ENCODE assay signal across 28 cellular contexts in the genomic region with DNA sequence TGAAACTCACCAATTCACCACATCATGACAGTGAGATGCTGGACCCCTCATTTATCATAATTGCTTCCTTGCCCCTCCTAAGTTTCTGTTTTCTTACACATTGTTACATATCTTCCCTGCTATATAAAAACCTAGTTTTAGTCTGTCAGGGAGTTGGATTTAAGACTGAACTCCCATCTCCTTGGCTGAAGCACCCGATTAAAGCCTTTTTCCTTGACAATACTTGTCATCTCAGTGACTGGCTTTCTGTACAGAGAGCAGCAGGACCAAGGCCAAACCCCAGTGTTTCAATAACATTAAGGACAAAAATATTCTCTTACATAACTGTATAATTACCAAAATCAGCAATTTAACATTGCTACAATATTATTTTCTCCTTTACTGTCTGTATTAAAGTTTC.
"Had no signal": no experiment of that assay in that cellular context is flagged by ENCODE, and none has a peak within 500 bp of the region (broad histone marks: within the 10 kb centered on the region; RNA-seq: fewer than 3 reads in every experiment).

No MANE protein-coding gene starts in this region.

- DNase-seq: colonic mucosa; cortex of kidney; dermis blood vessel endothelial cell; dorsolateral prefrontal cortex; effector CD4-positive, alpha-beta T cell; effector CD8-positive, alpha-beta T cell; effector memory CD4-positive, alpha-beta T cell; effector memory CD8-positive, alpha-beta T cell; endodermal cell; erythroblast; esophagus squamous epithelium; foreskin fibroblast; foreskin keratinocyte; foreskin melanocyte; gastrocnemius medialis; glutamatergic neuron; head of caudate nucleus; heart left ventricle; heart right ventricle had no signal

- FAIRE-seq: colon, endometrium, endothelial cell of umbilical vein, frontal cortex had no signal

- H3K27ac ChIP-seq: colonic mucosa, coronary artery, dorsolateral prefrontal cortex, epithelial cell of prostate, esophagus muscularis mucosa, esophagus squamous epithelium, foreskin keratinocyte, gastrocnemius medialis, gastroesophageal sphincter, heart left ventricle, heart right ventricle had no signal

- ATAC-seq: effector memory CD8-positive, alpha-beta T cell; esophagus mucosa; foreskin keratinocyte; gastrocnemius medialis; gastroesophageal sphincter; heart left ventricle; heart right ventricle had no signal

- H3K36me3 ChIP-seq: colonic mucosa, esophagus muscularis mucosa, esophagus squamous epithelium, gastrocnemius medialis, gastroesophageal sphincter, heart left ventricle, heart right ventricle had no signal

- H3K4me3 ChIP-seq: colonic mucosa, coronary artery, dorsolateral prefrontal cortex, esophagus muscularis mucosa, esophagus squamous epithelium, gastrocnemius medialis, gastroesophageal sphincter, heart left ventricle, heart right ventricle had no signal

- H3K27me3 ChIP-seq: colonic mucosa, dorsolateral prefrontal cortex, esophagus muscularis mucosa, esophagus squamous epithelium, foreskin keratinocyte, gastrocnemius medialis, gastroesophageal sphincter, heart left ventricle, heart right ventricle had no signal

- H3K9me3 ChIP-seq: esophagus squamous epithelium, gastrocnemius medialis had no signal

- H3K4me1 ChIP-seq: colonic mucosa, esophagus muscularis mucosa, esophagus squamous epithelium, foreskin keratinocyte, gastrocnemius medialis, gastroesophageal sphincter, heart left ventricle, heart right ventricle had no signal
